In genomic region chr1:28193701-28194161, GRCh38 we compare ENCODE assay signal across 1 cellular context.
TF ChIP-seq lines count a peak whose summit lies in the region.

No MANE protein-coding gene starts in this region.

TF ChIP-seq in HepG2, 621 proteins besides CTCF, POLR2A, EP300 and RAD21 (continued from another document):
- TF ChIP-seq, protein P1, sequence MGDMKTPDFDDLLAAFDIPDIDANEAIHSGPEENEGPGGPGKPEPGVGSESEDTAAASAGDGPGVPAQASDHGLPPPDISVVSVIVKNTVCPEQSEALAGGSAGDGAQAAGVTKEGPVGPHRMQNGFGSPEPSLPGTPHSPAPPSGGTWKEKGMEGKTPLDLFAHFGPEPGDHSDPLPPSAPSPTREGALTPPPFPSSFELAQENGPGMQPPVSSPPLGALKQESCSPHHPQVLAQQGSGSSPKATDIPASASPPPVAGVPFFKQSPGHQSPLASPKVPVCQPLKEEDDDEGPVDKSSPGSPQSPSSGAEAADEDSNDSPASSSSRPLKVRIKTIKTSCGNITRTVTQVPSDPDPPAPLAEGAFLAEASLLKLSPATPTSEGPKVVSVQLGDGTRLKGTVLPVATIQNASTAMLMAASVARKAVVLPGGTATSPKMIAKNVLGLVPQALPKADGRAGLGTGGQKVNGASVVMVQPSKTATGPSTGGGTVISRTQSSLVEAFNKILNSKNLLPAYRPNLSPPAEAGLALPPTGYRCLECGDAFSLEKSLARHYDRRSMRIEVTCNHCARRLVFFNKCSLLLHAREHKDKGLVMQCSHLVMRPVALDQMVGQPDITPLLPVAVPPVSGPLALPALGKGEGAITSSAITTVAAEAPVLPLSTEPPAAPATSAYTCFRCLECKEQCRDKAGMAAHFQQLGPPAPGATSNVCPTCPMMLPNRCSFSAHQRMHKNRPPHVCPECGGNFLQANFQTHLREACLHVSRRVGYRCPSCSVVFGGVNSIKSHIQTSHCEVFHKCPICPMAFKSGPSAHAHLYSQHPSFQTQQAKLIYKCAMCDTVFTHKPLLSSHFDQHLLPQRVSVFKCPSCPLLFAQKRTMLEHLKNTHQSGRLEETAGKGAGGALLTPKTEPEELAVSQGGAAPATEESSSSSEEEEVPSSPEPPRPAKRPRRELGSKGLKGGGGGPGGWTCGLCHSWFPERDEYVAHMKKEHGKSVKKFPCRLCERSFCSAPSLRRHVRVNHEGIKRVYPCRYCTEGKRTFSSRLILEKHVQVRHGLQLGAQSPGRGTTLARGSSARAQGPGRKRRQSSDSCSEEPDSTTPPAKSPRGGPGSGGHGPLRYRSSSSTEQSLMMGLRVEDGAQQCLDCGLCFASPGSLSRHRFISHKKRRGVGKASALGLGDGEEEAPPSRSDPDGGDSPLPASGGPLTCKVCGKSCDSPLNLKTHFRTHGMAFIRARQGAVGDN (CRISPR knock-in tag; IDR thresholded peaks at IDR 0.05), result peak; percentile 64
- TF ChIP-seq, protein P2, sequence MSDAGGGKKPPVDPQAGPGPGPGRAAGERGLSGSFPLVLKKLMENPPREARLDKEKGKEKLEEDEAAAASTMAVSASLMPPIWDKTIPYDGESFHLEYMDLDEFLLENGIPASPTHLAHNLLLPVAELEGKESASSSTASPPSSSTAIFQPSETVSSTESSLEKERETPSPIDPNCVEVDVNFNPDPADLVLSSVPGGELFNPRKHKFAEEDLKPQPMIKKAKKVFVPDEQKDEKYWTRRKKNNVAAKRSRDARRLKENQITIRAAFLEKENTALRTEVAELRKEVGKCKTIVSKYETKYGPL (CRISPR knock-in tag; IDR thresholded peaks at IDR 0.05), result no peak
- TF ChIP-seq KLF13 (CRISPR knock-in tag; IDR thresholded peaks at IDR 0.05) (no peak), TERF1 (CRISPR knock-in tag; IDR thresholded peaks at IDR 0.05) (no peak), ZC3H13 (CRISPR knock-in tag; IDR thresholded peaks at IDR 0.05) (no peak), HES4 (CRISPR knock-in tag; IDR thresholded peaks at IDR 0.05; ENCODE audit: borderline replicate concordance) (no peak), ZNF589 (CRISPR knock-in tag; conservative IDR thresholded peaks at IDR 0.05) (no peak), ESRRA (CRISPR knock-in tag; IDR thresholded peaks at IDR 0.05; ENCODE audit: low read depth) (no peak), PRDM10 (CRISPR knock-in tag; IDR thresholded peaks at IDR 0.05; ENCODE audit: low read depth) (no peak), ZNF776 (CRISPR knock-in tag; IDR thresholded peaks at IDR 0.05) (no peak), CREB1 (IDR thresholded peaks at IDR 0.05) (no peak), CREB1 (CRISPR knock-in tag; IDR thresholded peaks at IDR 0.05) (no peak), ZNF441 (CRISPR knock-in tag; IDR thresholded peaks at IDR 0.05; ENCODE audit: borderline replicate concordance) (no peak), LRRFIP1 (CRISPR knock-in tag; conservative IDR thresholded peaks at IDR 0.05) (no peak), FOXK1 (CRISPR knock-in tag; IDR thresholded peaks at IDR 0.05; ENCODE audit: borderline replicate concordance, low read depth) (no peak), ZKSCAN5 (CRISPR knock-in tag; IDR thresholded peaks at IDR 0.05) (no peak), ZNF782 (CRISPR knock-in tag; IDR thresholded peaks at IDR 0.05; ENCODE audit: borderline replicate concordance) (no peak), CAMTA2 (CRISPR knock-in tag; IDR thresholded peaks at IDR 0.05; ENCODE audit: borderline replicate concordance) (no peak), ARNTL (CRISPR knock-in tag; IDR thresholded peaks at IDR 0.05) (no peak), GATAD1 (CRISPR knock-in tag; IDR thresholded peaks at IDR 0.05) (no peak), ZFP37 (CRISPR knock-in tag; IDR thresholded peaks at IDR 0.05; ENCODE audit: borderline replicate concordance) (no peak), CC2D1A (CRISPR knock-in tag; IDR thresholded peaks at IDR 0.05) (no peak), NFYB (CRISPR knock-in tag; IDR thresholded peaks at IDR 0.05) (peak; percentile 44), RXRA (CRISPR knock-in tag; IDR thresholded peaks at IDR 0.05) (peak; percentile 67), ZNF567 (CRISPR knock-in tag; IDR thresholded peaks at IDR 0.05; ENCODE audit: borderline replicate concordance) (no peak), POGZ (CRISPR knock-in tag; IDR thresholded peaks at IDR 0.05) (no peak), ZNF883 (CRISPR knock-in tag; IDR thresholded peaks at IDR 0.05; ENCODE audit: not compliant biosample characterization) (no peak), ZFP36 (IDR thresholded peaks at IDR 0.05; ENCODE audit: borderline replicate concordance, low read depth, low read length, partially characterized antibody) (no peak)
- TF ChIP-seq, protein P3, sequence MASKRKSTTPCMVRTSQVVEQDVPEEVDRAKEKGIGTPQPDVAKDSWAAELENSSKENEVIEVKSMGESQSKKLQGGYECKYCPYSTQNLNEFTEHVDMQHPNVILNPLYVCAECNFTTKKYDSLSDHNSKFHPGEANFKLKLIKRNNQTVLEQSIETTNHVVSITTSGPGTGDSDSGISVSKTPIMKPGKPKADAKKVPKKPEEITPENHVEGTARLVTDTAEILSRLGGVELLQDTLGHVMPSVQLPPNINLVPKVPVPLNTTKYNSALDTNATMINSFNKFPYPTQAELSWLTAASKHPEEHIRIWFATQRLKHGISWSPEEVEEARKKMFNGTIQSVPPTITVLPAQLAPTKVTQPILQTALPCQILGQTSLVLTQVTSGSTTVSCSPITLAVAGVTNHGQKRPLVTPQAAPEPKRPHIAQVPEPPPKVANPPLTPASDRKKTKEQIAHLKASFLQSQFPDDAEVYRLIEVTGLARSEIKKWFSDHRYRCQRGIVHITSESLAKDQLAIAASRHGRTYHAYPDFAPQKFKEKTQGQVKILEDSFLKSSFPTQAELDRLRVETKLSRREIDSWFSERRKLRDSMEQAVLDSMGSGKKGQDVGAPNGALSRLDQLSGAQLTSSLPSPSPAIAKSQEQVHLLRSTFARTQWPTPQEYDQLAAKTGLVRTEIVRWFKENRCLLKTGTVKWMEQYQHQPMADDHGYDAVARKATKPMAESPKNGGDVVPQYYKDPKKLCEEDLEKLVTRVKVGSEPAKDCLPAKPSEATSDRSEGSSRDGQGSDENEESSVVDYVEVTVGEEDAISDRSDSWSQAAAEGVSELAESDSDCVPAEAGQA (IDR thresholded peaks at IDR 0.05; ENCODE audit: low read depth), result no peak
- TF ChIP-seq, protein P3 (CRISPR knock-in tag; IDR thresholded peaks at IDR 0.05; ENCODE audit: borderline replicate concordance), result no peak
- TF ChIP-seq, protein P4, sequence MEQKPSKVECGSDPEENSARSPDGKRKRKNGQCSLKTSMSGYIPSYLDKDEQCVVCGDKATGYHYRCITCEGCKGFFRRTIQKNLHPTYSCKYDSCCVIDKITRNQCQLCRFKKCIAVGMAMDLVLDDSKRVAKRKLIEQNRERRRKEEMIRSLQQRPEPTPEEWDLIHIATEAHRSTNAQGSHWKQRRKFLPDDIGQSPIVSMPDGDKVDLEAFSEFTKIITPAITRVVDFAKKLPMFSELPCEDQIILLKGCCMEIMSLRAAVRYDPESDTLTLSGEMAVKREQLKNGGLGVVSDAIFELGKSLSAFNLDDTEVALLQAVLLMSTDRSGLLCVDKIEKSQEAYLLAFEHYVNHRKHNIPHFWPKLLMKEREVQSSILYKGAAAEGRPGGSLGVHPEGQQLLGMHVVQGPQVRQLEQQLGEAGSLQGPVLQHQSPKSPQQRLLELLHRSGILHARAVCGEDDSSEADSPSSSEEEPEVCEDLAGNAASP (CRISPR knock-in tag; IDR thresholded peaks at IDR 0.05; ENCODE audit: borderline replicate concordance), result peak; percentile 54; the same call in 1 of the 2 replicates
- TF ChIP-seq, protein P5, sequence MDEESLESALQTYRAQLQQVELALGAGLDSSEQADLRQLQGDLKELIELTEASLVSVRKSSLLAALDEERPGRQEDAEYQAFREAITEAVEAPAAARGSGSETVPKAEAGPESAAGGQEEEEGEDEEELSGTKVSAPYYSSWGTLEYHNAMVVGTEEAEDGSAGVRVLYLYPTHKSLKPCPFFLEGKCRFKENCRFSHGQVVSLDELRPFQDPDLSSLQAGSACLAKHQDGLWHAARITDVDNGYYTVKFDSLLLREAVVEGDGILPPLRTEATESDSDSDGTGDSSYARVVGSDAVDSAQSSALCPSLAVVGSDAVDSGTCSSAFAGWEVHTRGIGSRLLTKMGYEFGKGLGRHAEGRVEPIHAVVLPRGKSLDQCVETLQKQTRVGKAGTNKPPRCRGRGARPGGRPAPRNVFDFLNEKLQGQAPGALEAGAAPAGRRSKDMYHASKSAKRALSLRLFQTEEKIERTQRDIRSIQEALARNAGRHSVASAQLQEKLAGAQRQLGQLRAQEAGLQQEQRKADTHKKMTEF (CRISPR knock-in tag; IDR thresholded peaks at IDR 0.05), result no peak
- TF ChIP-seq, protein P6, sequence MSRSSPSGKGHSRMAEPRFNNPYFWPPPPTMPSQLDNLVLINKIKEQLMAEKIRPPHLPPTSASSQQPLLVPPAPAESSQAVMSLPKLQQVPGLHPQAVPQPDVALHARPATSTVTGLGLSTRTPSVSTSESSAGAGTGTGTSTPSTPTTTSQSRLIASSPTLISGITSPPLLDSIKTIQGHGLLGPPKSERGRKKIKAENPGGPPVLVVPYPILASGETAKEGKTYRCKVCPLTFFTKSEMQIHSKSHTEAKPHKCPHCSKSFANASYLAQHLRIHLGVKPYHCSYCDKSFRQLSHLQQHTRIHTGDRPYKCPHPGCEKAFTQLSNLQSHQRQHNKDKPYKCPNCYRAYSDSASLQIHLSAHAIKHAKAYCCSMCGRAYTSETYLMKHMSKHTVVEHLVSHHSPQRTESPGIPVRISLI (CRISPR knock-in tag; IDR thresholded peaks at IDR 0.05; ENCODE audit: borderline replicate concordance), result no peak
TF ChIP-seq in HepG2: peak in this region for 15.
